Comparison of ENCODE assay signal across 8 cellular contexts in the genomic region with DNA sequence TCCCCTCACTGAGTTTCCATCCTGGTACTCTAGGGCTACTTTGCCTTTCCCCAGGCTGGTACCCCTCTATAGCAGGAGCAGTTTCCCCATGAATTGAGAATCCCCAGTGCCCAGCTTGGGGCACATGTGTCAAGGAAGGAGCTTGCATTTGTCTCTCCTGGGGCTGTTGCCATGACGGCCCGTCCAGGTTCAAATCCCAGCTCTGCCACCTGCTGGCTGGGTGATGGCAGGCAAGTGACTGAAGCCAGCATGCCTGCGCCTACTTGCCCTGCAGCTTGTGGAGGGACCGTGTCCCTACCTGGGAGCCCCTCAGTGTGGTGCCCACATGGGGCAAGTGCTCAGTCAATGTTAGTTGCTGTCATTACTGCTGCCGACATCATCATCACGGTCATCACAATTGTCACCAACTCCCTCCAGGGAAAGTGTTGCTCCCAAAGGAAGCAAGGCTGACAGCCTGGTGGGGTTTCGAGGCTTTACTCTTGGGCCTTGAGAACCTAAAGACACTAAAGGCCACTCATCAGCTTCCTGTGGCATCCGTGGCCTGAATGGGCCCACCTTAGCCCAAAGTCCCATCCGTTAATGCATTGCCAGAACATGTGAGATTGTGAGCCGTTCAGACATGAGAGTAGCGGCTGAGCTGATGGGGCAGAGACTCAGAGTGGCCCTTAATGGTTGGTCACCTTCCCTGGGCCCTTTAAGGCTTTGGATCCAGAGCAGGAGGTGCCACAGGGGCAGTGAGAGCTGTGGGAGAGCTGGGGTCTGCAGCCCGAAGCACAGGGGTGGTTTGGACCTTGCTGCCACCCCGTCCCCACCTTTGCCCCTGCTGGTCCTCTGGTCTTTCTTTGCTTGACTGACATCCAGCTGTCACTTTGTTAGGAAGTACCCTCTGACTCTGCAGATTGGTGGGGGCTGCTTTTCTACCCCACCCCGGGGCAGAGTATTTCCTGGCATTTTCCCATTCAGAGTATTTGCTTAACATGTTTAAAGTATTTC.
DNase-seq lines count a peak whose midpoint lies in the region; ATAC-seq and TF ChIP-seq lines count a peak whose summit lies in the region.
"Had no signal": no experiment of that assay in that cellular context is flagged by ENCODE, and none has a peak within 500 bp of the region (broad histone marks: within the 10 kb centered on the region; RNA-seq: fewer than 3 reads in every experiment).

No MANE protein-coding gene starts in this region.

- H3K4me1 Mint-ChIP-seq in glutamatergic neuron (ENCODE audit: low read depth, unreplicated experiment): peaks cover 28% of the 10 kb centered on the region

- TF ChIP-seq POLR2A in gastrocnemius medialis (IDR thresholded peaks at IDR 0.05): no peak

- TF ChIP-seq CTCF in GM13976 (IDR thresholded peaks at IDR 0.05; ENCODE audit: borderline replicate concordance, control extremely low read depth, extremely low read depth, insufficient read depth, missing control alignments) (peak; percentile 24), OCI-LY3 (IDR thresholded peaks at IDR 0.05; ENCODE audit: low read depth, low read length) (peak; percentile 38), glutamatergic neuron (IDR thresholded peaks at IDR 0.05; ENCODE audit: partially characterized antibody, unreplicated experiment) (peak; percentile 56), gastrocnemius medialis (IDR thresholded peaks at IDR 0.05 in 4 of 5, conservative IDR thresholded peaks at IDR 0.05 in 1 of 5) (peak; percentile 12 to 63 (median 56))

- no peaks in the 10 kb centered on the region for H3K9me3 ChIP-seq in OCI-LY3 (ENCODE audit: insufficient read depth, low read length)
- no peaks in the 10 kb centered on the region for H3K9me3 ChIP-seq in gastrocnemius medialis

- H3K9ac ChIP-seq in OCI-LY3 (ENCODE audit: low read length): no peak overlapping the region

- H3K36me3 ChIP-seq in OCI-LY3 (replicated peaks; ENCODE audit: low read depth, low read length) (no peaks in the 10 kb centered on the region), gastrocnemius medialis (no peaks in the 10 kb centered on the region)

- H3K4me3 ChIP-seq in OCI-LY3 (ENCODE audit: low read length) (no peak overlapping the region), gastrocnemius medialis (no peak overlapping the region)

- intact Hi-C loops in gastrocnemius medialis (cut with DNase I; ENCODE audit: low total_unique reads): loop anchor here (1.0 to 10.0 kb wide), 3 partner anchors 96 to 228 kb away; no protein-coding TSS in a partner anchor

- H3K27ac ChIP-seq in OCI-LY3 (ENCODE audit: low read length) (no peak overlapping the region), gastrocnemius medialis (no peak overlapping the region)

- H3K79me2 ChIP-seq in OCI-LY3 (ENCODE audit: low read length): no peaks in the 10 kb centered on the region

- ATAC-seq in gastrocnemius medialis: no peak
- no peak for ATAC-seq in GM19023 (IDR thresholded peaks at IDR 0.05; ENCODE audit: unreplicated experiment)

- no peak overlapping the region for H2AFZ ChIP-seq in OCI-LY3 (ENCODE audit: low read depth, low read length)

- H3K27me3 ChIP-seq in OCI-LY3 (ENCODE audit: low read depth, low read length) (no peaks in the 10 kb centered on the region), gastrocnemius medialis (no peaks in the 10 kb centered on the region)

- in situ Hi-C loops in GM13976 (cut with MboI; ENCODE audit: low sequenced_read_pairs, unreplicated experiment) (no loop called here), gastrocnemius medialis (cut with MboI; ENCODE audit: low sequenced_read_pairs in 4 of 4) (loop anchor here in 1 of 4 donors (10.0 kb wide), 1 partner anchor 148 kb away; no protein-coding TSS in a partner anchor)

- H3K27ac Mint-ChIP-seq in glutamatergic neuron (ENCODE audit: unreplicated experiment): no peak overlapping the region
- H3K27ac Mint-ChIP-seq: activated naive CD4-positive, alpha-beta T cell treated with anti-CD3 and anti-CD28 coated beads, Interleukin-2, amount 50 U/mL, for 24 hours had no signal

- DNase-seq in GM13976 (ENCODE audit: low spot score) (peak; percentile 60), glutamatergic neuron (peak; percentile 71), gastrocnemius medialis (peak; percentile 22 to 44), dedifferentiated amniotic fluid mesenchymal stem cell (ENCODE audit: extremely low spot score) (no peak)
- peak; percentile 30 for DNase-seq in activated effector memory CD4-positive, alpha-beta T cell treated with Interleukin-2 at 50 U/mL for 16 hours

- no peaks in the 10 kb centered on the region for H3K36me3 Mint-ChIP-seq in glutamatergic neuron (ENCODE audit: unreplicated experiment)
- H3K36me3 Mint-ChIP-seq: activated naive CD4-positive, alpha-beta T cell treated with anti-CD3 and anti-CD28 coated beads, Interleukin-2, amount 50 U/mL, for 24 hours had no signal

- H3K4me3 Mint-ChIP-seq in glutamatergic neuron (ENCODE audit: unreplicated experiment): no peak overlapping the region
- H3K4me3 Mint-ChIP-seq: activated naive CD4-positive, alpha-beta T cell treated with anti-CD3 and anti-CD28 coated beads, Interleukin-2, amount 50 U/mL, for 24 hours had no signal

- no peak overlapping the region for H3K4me2 ChIP-seq in OCI-LY3 (ENCODE audit: low read length)

- no peaks in the 10 kb centered on the region for H4K20me1 ChIP-seq in OCI-LY3 (ENCODE audit: insufficient read depth, low read length)

- H3K4me1 ChIP-seq in OCI-LY3 (ENCODE audit: low read length) (no peaks in the 10 kb centered on the region), gastrocnemius medialis (peaks cover 7 to 21% of the 10 kb centered on the region in 2 donors)

- H3K9me3 Mint-ChIP-seq in glutamatergic neuron (ENCODE audit: unreplicated experiment): peaks cover 18% of the 10 kb centered on the region
- H3K9me3 Mint-ChIP-seq: activated naive CD4-positive, alpha-beta T cell treated with anti-CD3 and anti-CD28 coated beads, Interleukin-2, amount 50 U/mL, for 24 hours had no signal

- H3K27me3 Mint-ChIP-seq in glutamatergic neuron (ENCODE audit: unreplicated experiment): peaks cover 11% of the 10 kb centered on the region
- H3K27me3 Mint-ChIP-seq: activated naive CD4-positive, alpha-beta T cell treated with anti-CD3 and anti-CD28 coated beads, Interleukin-2, amount 50 U/mL, for 24 hours had no signal
